8 cellular contexts compared by ENCODE assay signal in the genomic region with DNA sequence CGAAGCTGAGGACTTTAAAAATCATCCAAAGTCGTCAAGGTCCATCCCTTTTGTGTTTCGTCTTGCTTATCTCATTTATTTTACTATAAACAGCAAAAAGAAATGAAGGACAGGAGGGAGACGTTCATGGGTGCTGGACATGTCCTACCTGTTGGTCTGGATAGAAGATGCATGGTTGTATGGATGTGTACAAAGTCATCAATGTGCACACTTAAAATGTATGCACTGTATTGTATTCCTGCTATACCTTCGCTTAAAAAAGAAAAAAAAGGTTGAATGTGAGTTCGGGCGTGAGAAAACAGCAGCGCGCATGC. TPM values are rescaled to one million over a fixed set of nuclear protein-coding genes. Genes with fewer than 3 reads are reported as not detected.
DNase-seq lines count a peak whose midpoint lies in the region; ATAC-seq and TF ChIP-seq lines count a peak whose summit lies in the region.

No MANE protein-coding gene starts in this region.

- BruUV-seq in Calu3 (replicated peaks; lab: Mats Ljungman, UMichigan): no TSS peak

- H3K4me1 Mint-ChIP-seq in Calu3 (ENCODE audit: low read depth, unreplicated experiment) (peaks cover 12% of the 10 kb centered on the region), endothelial cell (ENCODE audit: unreplicated experiment) (peaks cover 3% of the 10 kb centered on the region)

- peak overlapping the region; percentile 79 for H3K27ac ChIP-seq in osteoblast (ENCODE audit: low read depth, low read length)

- peak overlapping the region; percentile 69 for H3K9ac ChIP-seq in NT2/D1 (ENCODE audit: insufficient read length, low read depth)

- peaks cover 24% of the 10 kb centered on the region for H3K36me3 Mint-ChIP-seq in Calu3 (ENCODE audit: insufficient read depth, unreplicated experiment)
- H3K36me3 Mint-ChIP-seq in endothelial cell (ENCODE audit: low read depth, unreplicated experiment): peaks cover 7% of the 10 kb centered on the region

- TF ChIP-seq CTCF in Calu3 (IDR thresholded peaks at IDR 0.05; ENCODE audit: unreplicated experiment) (no peak), endothelial cell (IDR thresholded peaks at IDR 0.05; ENCODE audit: unreplicated experiment) (no peak), osteoblast (IDR thresholded peaks at IDR 0.05; ENCODE audit: extremely low read depth, low read depth, low read length) (no peak)

- H3K27ac Mint-ChIP-seq in Calu3 (ENCODE audit: unreplicated experiment) (peak overlapping the region; percentile 53), endothelial cell (ENCODE audit: unreplicated experiment) (peak overlapping the region; percentile 94)

- CTCF ChIA-PET in Calu3 (lab: Charles Lee): interaction anchor here (1.5 kb wide), 1 partner anchor 41 kb away, joined by 3 read pairs; no protein-coding TSS in a partner anchor

- H3K4me1 ChIP-seq in NT2/D1 (ENCODE audit: insufficient read depth, insufficient read length) (no peaks in the 10 kb centered on the region), osteoblast (ENCODE audit: insufficient read depth, low read length) (peaks cover 12% of the 10 kb centered on the region)

- H3K27me3 ChIP-seq in NT2/D1 (ENCODE audit: insufficient read depth, insufficient read length) (peaks cover 6% of the 10 kb centered on the region), osteoblast (ENCODE audit: insufficient read depth, low read length) (peaks cover 3% of the 10 kb centered on the region)

- H3K9me3 Mint-ChIP-seq in Calu3 (ENCODE audit: low read depth, unreplicated experiment): peaks cover 1% of the 10 kb centered on the region
- H3K9me3 Mint-ChIP-seq in endothelial cell (ENCODE audit: unreplicated experiment): no peaks in the 10 kb centered on the region

- intact Hi-C loops in Calu3 (cut with micrococcal nuclease; ENCODE audit: unreplicated experiment): loop anchor here (5.0 kb wide), 1 partner anchor 172 kb away; no protein-coding TSS in a partner anchor

- H3K36me3 ChIP-seq in NT2/D1 (ENCODE audit: insufficient read depth, insufficient read length, low read length) (no peaks in the 10 kb centered on the region), osteoblast (ENCODE audit: insufficient read depth, low read length) (no peaks in the 10 kb centered on the region)

- peaks cover 22% of the 10 kb centered on the region for H3K79me2 ChIP-seq in osteoblast (ENCODE audit: insufficient read depth, low read length)

- peak overlapping the region; percentile 91 for H3K4me3 Mint-ChIP-seq in Calu3 (ENCODE audit: low read depth, unreplicated experiment)
- H3K4me3 Mint-ChIP-seq in endothelial cell (ENCODE audit: unreplicated experiment): peak overlapping the region; percentile 98

- H3K9me3 ChIP-seq in NT2/D1 (ENCODE audit: insufficient read depth, low read length): 0 out of 2 replicates have a peak, but pooled peaks cover 6% of the 10 kb centered on the region
- no peaks in the 10 kb centered on the region for H3K9me3 ChIP-seq in osteoblast (ENCODE audit: low read depth, low read length)

- H4K20me1 ChIP-seq in osteoblast (ENCODE audit: insufficient read depth, low read length): peaks cover 20% of the 10 kb centered on the region

- peak overlapping the region; percentile 74 for H2AFZ ChIP-seq in osteoblast (ENCODE audit: low read length)

- no peak for DNase-seq in Calu3
- no peak for DNase-seq in NT2/D1 (ENCODE audit: low read depth, low spot score)
- no peak for DNase-seq in endothelial cell (ENCODE audit: low spot score)
- no peak for DNase-seq in osteoblast (ENCODE audit: insufficient read length, low spot score, missing footprints)
- DNase-seq in activated CD8-positive, alpha-beta memory T cell treated with anti-CD3 and anti-CD28 coated beads, Interleukin-2, amount 50 U/mL, for 4 hours: no peak
- DNase-seq in stimulated activated CD4-positive, alpha-beta T cell treated with anti-CD3 and anti-CD28 coated beads, Interleukin-1b, Interleukin-23, amount 100 ng/mL, for 48 hours: no peak

- no peak for ATAC-seq in HG02981 (IDR thresholded peaks at IDR 0.05; ENCODE audit: unreplicated experiment)
- no peak for ATAC-seq in HG03520 (IDR thresholded peaks at IDR 0.05; ENCODE audit: unreplicated experiment)

- peak overlapping the region; percentile 99 for H3K4me3 ChIP-seq in NT2/D1 (ENCODE audit: insufficient read length, low read depth)
- H3K4me3 ChIP-seq in osteoblast (ENCODE audit: insufficient read depth, low read length): peak overlapping the region; percentile 93

- H3K27me3 Mint-ChIP-seq in Calu3 (ENCODE audit: unreplicated experiment) (no peaks in the 10 kb centered on the region), endothelial cell (ENCODE audit: unreplicated experiment) (peaks cover 6% of the 10 kb centered on the region)

- peak overlapping the region; percentile 74 for H3K4me2 ChIP-seq in osteoblast (ENCODE audit: insufficient read depth, low read length)

RNA-seq across cellular contexts. Expression of gene BLOC1S4, which starts 0.3 kb away (rescaled TPM):
- total RNA-seq in Calu3 (2022): 9.2 and 13.2 TPM in 2 replicates
- 20.9 TPM for total RNA-seq in endothelial cell (ENCODE audit: unreplicated experiment)
- total RNA-seq in osteoblast: 10.0 and 10.9 TPM in 2 replicates

RNA-seq across cellular contexts. Expression of gene MRFAP1L1, which starts 6.0 kb away (rescaled TPM):
- total RNA-seq in Calu3 (2022): 31.7 and 33.1 TPM in 2 replicates
- total RNA-seq in endothelial cell (ENCODE audit: unreplicated experiment): 43.0 TPM
- 38.0 and 39.2 TPM in 2 replicates for total RNA-seq in osteoblast

RNA-seq across cellular contexts. Expression of gene S100P, which starts 22.0 kb away (rescaled TPM):
- total RNA-seq in Calu3 (2022) (365 and 600 TPM in 2 replicates), endothelial cell (ENCODE audit: unreplicated experiment) (not detected), osteoblast (0.29 and 0.36 TPM in 2 replicates)

Comparison
In these comparisons a context has a peak if more than half of its experiments do, and no peak if none do; other contexts are left out.
1. RNA of gene S100P, which starts 22.0 kb away (total RNA-seq): 365 to 600 TPM in Calu3; 0.29 to 0.36 TPM in osteoblast and not detected in endothelial cell (single experiment); every median in the first group is over 100 times any median in the second.